ENCODE assay signal across 14 cellular contexts in the genomic region with DNA sequence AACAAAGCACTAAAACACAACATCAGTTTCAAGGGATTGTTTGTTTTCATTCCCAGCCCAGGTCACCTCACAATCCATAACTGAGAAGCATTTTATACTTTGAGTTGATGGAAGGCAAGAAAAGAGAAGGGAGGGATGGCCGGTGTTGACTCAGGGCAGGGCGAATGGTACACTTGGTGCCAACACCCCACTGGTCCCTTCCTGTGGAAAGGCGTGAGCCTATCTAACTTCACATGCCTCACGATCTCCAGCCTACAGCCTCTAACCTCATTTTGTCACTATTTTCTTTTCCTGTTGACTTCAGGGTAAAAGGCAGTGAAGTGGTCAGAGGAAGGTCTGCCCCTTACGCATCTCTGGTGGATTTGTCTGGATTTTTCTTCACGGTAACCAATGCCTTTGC.
"Had no signal": no experiment of that assay in that cellular context is flagged by ENCODE, and none has a peak within 500 bp of the region (broad histone marks: within the 10 kb centered on the region; RNA-seq: fewer than 3 reads in every experiment).

No MANE protein-coding gene starts in this region.

- H3K9me3 ChIP-seq: esophagus muscularis mucosa, SJCRH30, suprapubic skin, upper lobe of right lung had no signal

- H3K9ac ChIP-seq: parathyroid adenoma had no signal

- H3K4me3 ChIP-seq: esophagus muscularis mucosa, SJCRH30, smooth muscle cell, suprapubic skin, upper lobe of right lung had no signal

- DNase-seq: activated CD4-positive, alpha-beta T cell treated with anti-CD3 and anti-CD28 coated beads, Interleukin-2, amount 10 ng/mL, durations not matched to agents 24 days and 14 days; activated CD4-positive, CD25-positive, alpha-beta regulatory T cell; activated CD8-positive, alpha-beta memory T cell treated with anti-CD3 and anti-CD28 coated beads, Interleukin-2, amount 50 U/mL, for 48 hours; activated naive CD8-positive, alpha-beta T cell treated with anti-CD3 and anti-CD28 coated beads for 36 hours; brain microvascular endothelial cell; kidney glomerular epithelial cell; SJCRH30; stimulated activated naive CD8-positive, alpha-beta T cell treated with anti-CD3 and anti-CD28 coated beads, Interleukin-15, Interleukin-2, amounts not matched to agents 100 U/mL and 50 U/mL, for 24 hours; SW 1271; upper lobe of right lung had no signal

- H3K4me1 ChIP-seq: parathyroid adenoma, SJCRH30, suprapubic skin had no signal

- H3K4me2 ChIP-seq: smooth muscle cell had no signal

- H3K27me3 ChIP-seq: brain microvascular endothelial cell, esophagus muscularis mucosa, SJCRH30, suprapubic skin, upper lobe of right lung had no signal

- H2AFZ ChIP-seq: parathyroid adenoma had no signal

- ATAC-seq: stimulated activated naive CD8-positive, alpha-beta T cell treated with anti-CD3 and anti-CD28 coated beads, Interleukin-15, Interleukin-2, amounts not matched to agents 100 U/mL and 50 U/mL, for 24 hours; upper lobe of right lung had no signal

- H3K27ac ChIP-seq: brain microvascular endothelial cell, esophagus muscularis mucosa, parathyroid adenoma, SJCRH30, suprapubic skin, upper lobe of right lung had no signal

- H3K36me3 ChIP-seq: esophagus muscularis mucosa, SJCRH30, suprapubic skin, upper lobe of right lung had no signal
